In genomic region chr14:96094656-96095055, GRCh38 we compare ENCODE assay signal across 28 cellular contexts.
"Had no signal": no experiment of that assay in that cellular context is flagged by ENCODE, and none has a peak within 500 bp of the region (broad histone marks: within the 10 kb centered on the region; RNA-seq: fewer than 3 reads in every experiment).

No MANE protein-coding gene starts in this region.

- ATAC-seq: activated T-cell treated with anti-CD3 and anti-CD28 coated beads, Interleukin-2, amount 50 U/mL, for 4 hours; stimulated activated naive B cell treated with anti-CD40 and anti-IgM and Interleukin-4, amounts not matched to agents 10 μg/mL and 1 μg/mL and 100 μg/mL, for 72 hours; WTC11 had no signal

- H3K9me3 ChIP-seq: breast epithelium, esophagus squamous epithelium, left ventricle myocardium inferior, neutrophil, ovary, prostate gland, stomach, thyroid gland had no signal

- H3K36me3 ChIP-seq: breast epithelium, left ventricle myocardium inferior, neutrophil, ovary, prostate gland, stomach, thyroid gland had no signal

- H3K36me3 Mint-ChIP-seq: activated naive CD4-positive, alpha-beta T cell treated with anti-CD3 and anti-CD28 coated beads, Interleukin-2, amount 10 ng/mL, durations not matched to agents 7 days and 5 days; stimulated activated naive B cell treated with anti-CD40 and anti-IgM and Interleukin-4, amounts not matched to agents 10 μg/mL and 1 μg/mL and 100 μg/mL, for 72 hours; WTC11 had no signal

- H3K4me3 ChIP-seq: breast epithelium, esophagus squamous epithelium, left ventricle myocardium inferior, lung, ovary, prostate gland, stomach, thyroid gland had no signal

- H3K4me1 ChIP-seq: breast epithelium, prostate gland had no signal

- H3K27me3 Mint-ChIP-seq: activated CD4-positive, alpha-beta memory T cell treated with anti-CD3 and anti-CD28 coated beads, Interleukin-2, amount 10 ng/mL, durations not matched to agents 7 days and 5 days; activated CD4-positive, alpha-beta T cell treated with anti-CD3 and anti-CD28 coated beads, Interleukin-2, amount 10 ng/mL, durations not matched to agents 7 days and 5 days had no signal

- H3K27me3 ChIP-seq: breast epithelium, ovary, thyroid gland had no signal

- DNase-seq: activated CD4-positive, alpha-beta memory T cell treated with anti-CD3 and anti-CD28 coated beads, Interleukin-2, amount 10 ng/mL, durations not matched to agents 7 days and 5 days; activated CD4-positive, alpha-beta T cell treated with anti-CD3 and anti-CD28 coated beads for 1 hour; activated CD4-positive, alpha-beta T cell treated with anti-CD3 and anti-CD28 coated beads, Interleukin-2, amount 10 ng/mL, durations not matched to agents 7 days and 5 days; activated naive CD4-positive, alpha-beta T cell treated with anti-CD3 and anti-CD28 coated beads, Interleukin-2, amount 10 ng/mL, durations not matched to agents 7 days and 5 days; activated T-cell treated with anti-CD3 and anti-CD28 coated beads, Interleukin-2, amount 50 U/mL, for 4 hours; amygdala; central memory CD4-positive, alpha-beta T cell; effector CD4-positive, alpha-beta T cell; esophagus squamous epithelium; foreskin melanocyte; kidney glomerular epithelial cell; left ventricle myocardium inferior; ovary; stimulated activated CD4-positive, alpha-beta T cell treated with anti-CD3 and anti-CD28 coated beads, Interleukin-15, amount 100 ng/mL, for 24 hours; stimulated activated CD4-positive, alpha-beta T cell treated with anti-CD3 and anti-CD28 coated beads, Interleukin-2, amount 100 ng/mL, for 24 hours; stimulated activated naive B cell treated with anti-CD40 and anti-IgM and Interleukin-4, amounts not matched to agents 10 μg/mL and 1 μg/mL and 100 μg/mL, for 72 hours; stomach; T-helper 2 cell; thyroid gland had no signal

- H3K4me1 Mint-ChIP-seq: activated CD4-positive, alpha-beta memory T cell treated with anti-CD3 and anti-CD28 coated beads, Interleukin-2, amount 10 ng/mL, durations not matched to agents 7 days and 5 days; activated naive CD4-positive, alpha-beta T cell treated with anti-CD3 and anti-CD28 coated beads, Interleukin-2, amount 10 ng/mL, durations not matched to agents 7 days and 5 days had no signal

- H3K27ac Mint-ChIP-seq: activated CD4-positive, alpha-beta memory T cell treated with anti-CD3 and anti-CD28 coated beads, Interleukin-2, amount 10 ng/mL, durations not matched to agents 7 days and 5 days; activated CD4-positive, alpha-beta T cell treated with anti-CD3 and anti-CD28 coated beads, Interleukin-2, amount 10 ng/mL, durations not matched to agents 7 days and 5 days; activated naive CD4-positive, alpha-beta T cell treated with anti-CD3 and anti-CD28 coated beads, Interleukin-2, amount 10 ng/mL, durations not matched to agents 7 days and 5 days; activated T-helper 2 cell treated with anti-CD3 and anti-CD28 coated beads, Interferon-gamma antibody, Interleukin-2, Interleukin-4, amounts not matched to agents 10 μg/mL and 5 μg/mL and 100 μg/mL, durations not matched to agents 14 hours and 24 hours and 36 hours; dendritic cell treated with granulocyte-macrophage colony-stimulating factor and Interleukin-4, amounts not matched to agents 40 ng/mL and 50 ng/mL, for 4 days; stimulated activated naive B cell treated with anti-CD40 and anti-IgM and Interleukin-4, amounts not matched to agents 10 μg/mL and 1 μg/mL and 100 μg/mL, for 72 hours; WTC11 had no signal

- H3K4me3 Mint-ChIP-seq: activated CD4-positive, alpha-beta memory T cell treated with anti-CD3 and anti-CD28 coated beads, Interleukin-2, amount 10 ng/mL, durations not matched to agents 7 days and 5 days; activated CD4-positive, alpha-beta T cell treated with anti-CD3 and anti-CD28 coated beads, Interleukin-2, amount 10 ng/mL, durations not matched to agents 7 days and 5 days; activated naive CD4-positive, alpha-beta T cell treated with anti-CD3 and anti-CD28 coated beads, Interleukin-2, amount 10 ng/mL, durations not matched to agents 7 days and 5 days; activated T-cell treated with anti-CD3 and anti-CD28 coated beads, Interleukin-2, amount 50 U/mL, for 4 hours; dendritic cell treated with granulocyte-macrophage colony-stimulating factor and Interleukin-4, amounts not matched to agents 40 ng/mL and 50 ng/mL, for 4 days; nephron; stimulated activated naive B cell treated with anti-CD40 and anti-IgM and Interleukin-4, amounts not matched to agents 10 μg/mL and 1 μg/mL and 100 μg/mL, for 72 hours; WTC11 had no signal

- H3K9me3 Mint-ChIP-seq: activated CD4-positive, alpha-beta memory T cell treated with anti-CD3 and anti-CD28 coated beads, Interleukin-2, amount 10 ng/mL, durations not matched to agents 7 days and 5 days; activated CD4-positive, alpha-beta T cell treated with anti-CD3 and anti-CD28 coated beads, Interleukin-2, amount 10 ng/mL, durations not matched to agents 7 days and 5 days; activated naive CD4-positive, alpha-beta T cell treated with anti-CD3 and anti-CD28 coated beads, Interleukin-2, amount 10 ng/mL, durations not matched to agents 7 days and 5 days; activated T-cell treated with anti-CD3 and anti-CD28 coated beads, Interleukin-2, amount 50 U/mL, for 4 hours; activated T-helper 2 cell treated with anti-CD3 and anti-CD28 coated beads, Interferon-gamma antibody, Interleukin-2, Interleukin-4, amounts not matched to agents 10 μg/mL and 5 μg/mL and 100 μg/mL, durations not matched to agents 14 hours and 24 hours and 36 hours; dendritic cell treated with granulocyte-macrophage colony-stimulating factor and Interleukin-4, amounts not matched to agents 40 ng/mL and 50 ng/mL, for 4 days; nephron; stimulated activated naive B cell treated with anti-CD40 and anti-IgM and Interleukin-4, amounts not matched to agents 10 μg/mL and 1 μg/mL and 100 μg/mL, for 72 hours; WTC11 had no signal

- H3K27ac ChIP-seq: epithelial cell of prostate, left ventricle myocardium inferior, neutrophil, ovary, prostate gland, thyroid gland had no signal
